ENCODE assay signal across 32 cellular contexts in the genomic region with DNA sequence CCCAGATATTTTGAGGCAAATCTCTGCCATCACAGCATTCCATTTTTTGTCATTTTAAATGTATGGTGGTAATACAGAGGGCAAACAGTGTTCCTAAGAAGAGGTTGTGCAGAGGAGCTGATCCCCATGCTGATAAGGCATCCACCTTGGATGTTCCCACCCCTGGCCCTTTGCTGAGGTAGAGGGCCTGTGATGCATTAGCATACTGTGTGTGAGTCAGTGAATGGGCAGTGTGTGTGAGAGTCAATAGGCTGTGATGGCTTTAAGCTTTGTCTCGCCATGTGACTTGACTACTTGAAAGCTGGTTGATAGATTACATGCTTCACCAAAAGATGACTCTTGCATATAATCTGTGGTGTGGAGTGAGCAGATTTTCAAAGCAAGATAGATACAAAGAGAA.
"Had no signal": no experiment of that assay in that cellular context is flagged by ENCODE, and none has a peak within 500 bp of the region (broad histone marks: within the 10 kb centered on the region; RNA-seq: fewer than 3 reads in every experiment).

No MANE protein-coding gene starts in this region.

- H3K4me1 Mint-ChIP-seq: activated CD4-positive, alpha-beta memory T cell treated with anti-CD3 and anti-CD28 coated beads, Interleukin-2, amount 10 ng/mL, durations not matched to agents 7 days and 5 days; activated CD4-positive, alpha-beta T cell treated with anti-CD3 and anti-CD28 coated beads for 36 hours; activated CD8-positive, alpha-beta memory T cell treated with anti-CD3 and anti-CD28 coated beads, Interleukin-2, amount 10 ng/mL, durations not matched to agents 7 days and 5 days; activated naive CD4-positive, alpha-beta T cell treated with anti-CD3 and anti-CD28 coated beads, Interleukin-2, amount 10 ng/mL, durations not matched to agents 7 days and 5 days; central memory CD8-positive, alpha-beta T cell had no signal

- H3K27ac Mint-ChIP-seq: activated CD4-positive, alpha-beta memory T cell treated with anti-CD3 and anti-CD28 coated beads, Interleukin-2, amount 10 ng/mL, durations not matched to agents 7 days and 5 days; activated CD4-positive, alpha-beta T cell treated with anti-CD3 and anti-CD28 coated beads for 36 hours; activated CD8-positive, alpha-beta memory T cell treated with anti-CD3 and anti-CD28 coated beads, Interleukin-2, amount 10 ng/mL, durations not matched to agents 7 days and 5 days; activated naive CD4-positive, alpha-beta T cell treated with anti-CD3 and anti-CD28 coated beads, Interleukin-2, amount 10 ng/mL, durations not matched to agents 7 days and 5 days; activated naive CD8-positive, alpha-beta T cell had no signal

- H3K27me3 Mint-ChIP-seq: activated CD4-positive, alpha-beta memory T cell treated with anti-CD3 and anti-CD28 coated beads, Interleukin-2, amount 10 ng/mL, durations not matched to agents 7 days and 5 days; activated CD4-positive, alpha-beta T cell treated with anti-CD3 and anti-CD28 coated beads for 36 hours; activated CD8-positive, alpha-beta memory T cell treated with anti-CD3 and anti-CD28 coated beads, Interleukin-2, amount 10 ng/mL, durations not matched to agents 7 days and 5 days; activated naive CD4-positive, alpha-beta T cell treated with anti-CD3 and anti-CD28 coated beads, Interleukin-2, amount 10 ng/mL, durations not matched to agents 7 days and 5 days; central memory CD8-positive, alpha-beta T cell had no signal

- DNase-seq: activated CD4-positive, alpha-beta memory T cell treated with anti-CD3 and anti-CD28 coated beads, Interleukin-2, amount 10 ng/mL, durations not matched to agents 7 days and 5 days; activated CD4-positive, alpha-beta T cell treated with anti-CD3 and anti-CD28 coated beads for 36 hours; activated CD4-positive, alpha-beta T cell treated with anti-CD3 and anti-CD28 coated beads, Interleukin-2, amount 50 U/mL, for 1 hour; activated CD8-positive, alpha-beta memory T cell treated with anti-CD3 and anti-CD28 coated beads for 24 hours; activated CD8-positive, alpha-beta memory T cell treated with anti-CD3 and anti-CD28 coated beads, Interleukin-2, amount 10 ng/mL, durations not matched to agents 7 days and 5 days; activated CD8-positive, alpha-beta memory T cell treated with anti-CD3 and anti-CD28 coated beads, Interleukin-2, amount 50 U/mL, for 48 hours; activated effector memory CD4-positive, alpha-beta T cell treated with Interleukin-2 at 50 U/mL for 16 hours; activated naive CD4-positive, alpha-beta T cell treated with anti-CD3 and anti-CD28 coated beads, Interleukin-2, amount 10 ng/mL, durations not matched to agents 7 days and 5 days; activated T-cell treated with anti-CD3 and anti-CD28 coated beads, Interleukin-2, amount 50 U/mL, for 48 hours; amniotic stem cell; aorta; brain microvascular endothelial cell; NCI-H1092 treated with DMSO at 0.1 percent for 48 hours; NCI-H1417; NCI-H146; NCI-H187; NCI-H2029 treated with DMSO at 0.1 percent for 48 hours; NCI-H2107; NCI-H2171; NCI-H510A; NCI-H526; NCI-H748 treated with DMSO at 0.1 percent for 48 hours; NK-92 treated with Interleukin-12 subunit alpha and Interleukin-12 subunit beta, amount 100 ng/mL, for 24 hours; PC-9; SIG-M5; SW 1271; T-helper 1 cell; T1000; WERI-Rb-1 had no signal

- H3K9me3 Mint-ChIP-seq: activated naive CD4-positive, alpha-beta T cell treated with anti-CD3 and anti-CD28 coated beads, Interleukin-2, amount 10 ng/mL, durations not matched to agents 7 days and 5 days had no signal

- H3K36me3 Mint-ChIP-seq: activated CD8-positive, alpha-beta memory T cell treated with anti-CD3 and anti-CD28 coated beads, Interleukin-2, amount 10 ng/mL, durations not matched to agents 7 days and 5 days; activated naive CD4-positive, alpha-beta T cell treated with anti-CD3 and anti-CD28 coated beads, Interleukin-2, amount 10 ng/mL, durations not matched to agents 7 days and 5 days; activated naive CD8-positive, alpha-beta T cell had no signal

- H3K4me3 Mint-ChIP-seq: activated CD4-positive, alpha-beta memory T cell treated with anti-CD3 and anti-CD28 coated beads, Interleukin-2, amount 10 ng/mL, durations not matched to agents 7 days and 5 days; activated CD4-positive, alpha-beta T cell treated with anti-CD3 and anti-CD28 coated beads for 36 hours; activated CD8-positive, alpha-beta memory T cell treated with anti-CD3 and anti-CD28 coated beads, Interleukin-2, amount 10 ng/mL, durations not matched to agents 7 days and 5 days; activated naive CD4-positive, alpha-beta T cell treated with anti-CD3 and anti-CD28 coated beads, Interleukin-2, amount 10 ng/mL, durations not matched to agents 7 days and 5 days; activated naive CD8-positive, alpha-beta T cell; central memory CD8-positive, alpha-beta T cell had no signal

- H3K4me3 ChIP-seq: K562, PC-9 had no signal
